In genomic region chr1:155000475-155000724, GRCh38 we compare ENCODE assay signal across 7 cellular contexts. TPM values are rescaled to one million over a fixed set of nuclear protein-coding genes. Genes with fewer than 3 reads are reported as not detected.
A peak's percentile ranks its signal among the peaks of the same experiment; 100 is the strongest.
DNase-seq lines count a peak whose midpoint lies in the region; TF ChIP-seq lines count a peak whose summit lies in the region.

No MANE protein-coding gene starts in this region.

- H3K27ac ChIP-seq in HUES48 (ENCODE audit: low read depth, low read length) (peak overlapping the region; percentile 92), left ventricle myocardium inferior (replicated peaks) (peak overlapping the region; percentile 95), skin epidermis (peak overlapping the region; percentile 83 to 99 (median 96))

- peak overlapping the region; percentile 83 for H3K9ac ChIP-seq in HUES48 (ENCODE audit: low read depth, low read length)

- no peak for DNase-seq in activated CD4-positive, alpha-beta memory T cell treated with anti-CD3 and anti-CD28 coated beads for 36 hours
- DNase-seq in left ventricle myocardium inferior (no peak), NCI-H510A treated with DMSO at 0.1 percent for 48 hours (lab: John Stamatoyannopoulos, UW) (no peak), HPDE6-E6E7 (ENCODE audit: extremely low spot score) (no peak), NCI-H82 treated with DMSO at 0.1 percent for 48 hours (lab: John Stamatoyannopoulos, UW; ENCODE audit: unreplicated experiment) (no peak)

- CTCF ChIA-PET in activated CD4-positive, alpha-beta memory T cell treated with anti-CD3 and anti-CD28 coated beads for 36 hours (lab: Charles Lee) = interaction anchor here (0.5 to 9.4 kb wide), 14 partner anchors 8 to 132 kb away, joined by 3 to 144 read pairs (median 16); partner anchors contain the start of genes CKS1B, FLAD1, PBXIP1 and PMVK

- no peaks in the 10 kb centered on the region for H3K27me3 Mint-ChIP-seq in activated CD4-positive, alpha-beta memory T cell treated with anti-CD3 and anti-CD28 coated beads for 36 hours

- no peaks in the 10 kb centered on the region for H3K9me3 ChIP-seq in HUES48 (ENCODE audit: control insufficient read depth, insufficient read depth, low read length)
- no peaks in the 10 kb centered on the region for H3K9me3 ChIP-seq in left ventricle myocardium inferior (replicated peaks)

- peaks cover 36% of the 10 kb centered on the region for H3K4me1 Mint-ChIP-seq in activated CD4-positive, alpha-beta memory T cell treated with anti-CD3 and anti-CD28 coated beads for 36 hours (ENCODE audit: low read depth)

- intact Hi-C loops in activated CD4-positive, alpha-beta memory T cell treated with anti-CD3 and anti-CD28 coated beads for 36 hours (cut with micrococcal nuclease) = loop anchor here (1.0 to 10.0 kb wide), 8 partner anchors 26 to 1346 kb away; partner anchors contain the start of genes ADAR, ASH1L, CKS1B and KRTCAP2
- intact Hi-C loops in left ventricle myocardium inferior (cut with micrococcal nuclease) = no loop called here

- H3K36me3 ChIP-seq in HUES48 (ENCODE audit: control insufficient read depth, insufficient read depth, low read length) (no peaks in the 10 kb centered on the region), left ventricle myocardium inferior (no peaks in the 10 kb centered on the region)

- no peaks in the 10 kb centered on the region for H3K9me3 Mint-ChIP-seq in activated CD4-positive, alpha-beta memory T cell treated with anti-CD3 and anti-CD28 coated beads for 36 hours

- TF ChIP-seq CTCF in left ventricle myocardium inferior (IDR thresholded peaks at IDR 0.05; ENCODE audit: borderline replicate concordance) = no peak

- H3K4me3 ChIP-seq in HUES48 (ENCODE audit: low read depth, low read length) (peak overlapping the region; percentile 68), left ventricle myocardium inferior (peak overlapping the region; percentile 95), skin epidermis (peak overlapping the region; percentile 70 to 93 (median 83))

- POLR2A ChIA-PET in activated CD4-positive, alpha-beta memory T cell treated with anti-CD3 and anti-CD28 coated beads for 36 hours (lab: Charles Lee) = interaction anchor here (1.0 to 4.2 kb wide), 8 partner anchors 8 to 135 kb away, joined by 3 to 35 read pairs (median 15); partner anchors contain the start of genes CKS1B, FLAD1, PBXIP1 and PYGO2

- H3K4me1 ChIP-seq in HUES48 (ENCODE audit: control insufficient read depth, insufficient read depth, low read length) (peaks cover 12% of the 10 kb centered on the region), left ventricle myocardium inferior (peaks cover 61% of the 10 kb centered on the region)

- peak overlapping the region; percentile 95 for H3K27ac Mint-ChIP-seq in activated CD4-positive, alpha-beta memory T cell treated with anti-CD3 and anti-CD28 coated beads for 36 hours

- H3K36me3 Mint-ChIP-seq in activated CD4-positive, alpha-beta memory T cell treated with anti-CD3 and anti-CD28 coated beads for 36 hours = peaks cover 8% of the 10 kb centered on the region

- H3K27me3 ChIP-seq in HUES48 (ENCODE audit: control insufficient read depth, insufficient read depth, low read length) (0 out of 2 replicates have a peak, but pooled peaks cover 3% of the 10 kb centered on the region), left ventricle myocardium inferior (ENCODE audit: low read depth) (no peaks in the 10 kb centered on the region)

- peak overlapping the region; percentile 94 for H3K4me3 Mint-ChIP-seq in activated CD4-positive, alpha-beta memory T cell treated with anti-CD3 and anti-CD28 coated beads for 36 hours

RNA-seq across cellular contexts. Expression of gene ZBTB7B, which starts 2.2 kb away (rescaled TPM):
- 100 to 1,000 TPM; 124 to 125 TPM for total RNA-seq in activated CD4-positive, alpha-beta memory T cell treated with anti-CD3 and anti-CD28 coated beads for 36 hours
- total RNA-seq in left ventricle myocardium inferior = 42.8 TPM

RNA-seq across cellular contexts. Expression of gene LENEP, which starts 7.0 kb away (rescaled TPM):
- under 1 TPM; 0.36 to 0.56 TPM for total RNA-seq in activated CD4-positive, alpha-beta memory T cell treated with anti-CD3 and anti-CD28 coated beads for 36 hours
- not detected for total RNA-seq in left ventricle myocardium inferior

RNA-seq across cellular contexts. Expression of gene FLAD1, which starts 17.3 kb away (rescaled TPM):
- 10 to 100 TPM; 45.4 to 49.4 TPM for total RNA-seq in activated CD4-positive, alpha-beta memory T cell treated with anti-CD3 and anti-CD28 coated beads for 36 hours
- total RNA-seq in left ventricle myocardium inferior = 30.1 TPM

RNA-seq across cellular contexts. Expression of gene CKS1B, which starts 25.9 kb away (rescaled TPM):
- total RNA-seq in activated CD4-positive, alpha-beta memory T cell treated with anti-CD3 and anti-CD28 coated beads for 36 hours = 100 to 1,000 TPM; 197 to 205 TPM
- 17.8 TPM for total RNA-seq in left ventricle myocardium inferior

RNA-seq across cellular contexts. Expression of gene SHC1, which starts 29.9 kb away (rescaled TPM):
- 10 to 100 TPM; 43.4 to 46.5 TPM for total RNA-seq in activated CD4-positive, alpha-beta memory T cell treated with anti-CD3 and anti-CD28 coated beads for 36 hours
- total RNA-seq in left ventricle myocardium inferior = 43.0 TPM
